Comparison of ENCODE assay signal across 21 cellular contexts in genomic region chr3:141146979-141147470, GRCh38.
"Had no signal": no experiment of that assay in that cellular context is flagged by ENCODE, and none has a peak within 500 bp of the region (broad histone marks: within the 10 kb centered on the region; RNA-seq: fewer than 3 reads in every experiment).

No MANE protein-coding gene starts in this region.

- H3K27ac Mint-ChIP-seq: effector memory CD8-positive, alpha-beta T cell; memory B cell; natural killer cell; stimulated activated memory B cell treated with anti-CD40 and anti-IgM and Interleukin-4, amounts not matched to agents 10 μg/mL and 1 μg/mL and 100 μg/mL, for 72 hours had no signal

- H3K4me1 ChIP-seq: gastrocnemius medialis, lower lobe of right lung, prostate gland, sigmoid colon, testis, tibial artery, upper lobe of left lung had no signal

- DNase-seq: dermis blood vessel endothelial cell; effector memory CD8-positive, alpha-beta T cell; foreskin fibroblast; gastrocnemius medialis; head of caudate nucleus; left ventricle myocardium superior; lower lobe of right lung; natural killer cell; sigmoid colon; stimulated activated CD4-positive, alpha-beta T cell treated with anti-CD3 and anti-CD28 coated beads, Interleukin-2, amount 100 ng/mL, for 24 hours; stimulated activated CD4-positive, alpha-beta T cell treated with anti-CD3 and anti-CD28 coated beads, Interleukin-4, amount 100 ng/mL, for 4 hours; stimulated activated naive CD8-positive, alpha-beta T cell treated with anti-CD3 and anti-CD28 coated beads, Interleukin-15, Interleukin-2, amounts not matched to agents 100 U/mL and 50 U/mL, for 24 hours; substantia nigra; testis; tibial artery had no signal

- H3K9me3 ChIP-seq: gastrocnemius medialis, prostate gland, testis, tibial artery had no signal

- ATAC-seq: effector memory CD8-positive, alpha-beta T cell; gastrocnemius medialis; left ventricle myocardium superior; lower lobe of right lung; natural killer cell; stimulated activated memory B cell treated with anti-CD40 and anti-IgM and Interleukin-4, amounts not matched to agents 10 μg/mL and 1 μg/mL and 100 μg/mL, for 72 hours; stimulated activated naive CD8-positive, alpha-beta T cell treated with anti-CD3 and anti-CD28 coated beads, Interleukin-15, Interleukin-2, amounts not matched to agents 100 U/mL and 50 U/mL, for 24 hours had no signal

- H3K27ac ChIP-seq: coronary artery, gastrocnemius medialis, lower lobe of right lung, prostate gland, right atrium auricular region, sigmoid colon, testis, tibial artery, upper lobe of left lung had no signal

- H3K4me3 Mint-ChIP-seq: effector memory CD8-positive, alpha-beta T cell; memory B cell; natural killer cell; stimulated activated memory B cell treated with anti-CD40 and anti-IgM and Interleukin-4, amounts not matched to agents 10 μg/mL and 1 μg/mL and 100 μg/mL, for 72 hours had no signal

- H3K27me3 ChIP-seq: gastrocnemius medialis, right atrium auricular region, sigmoid colon, testis, tibial artery, upper lobe of left lung had no signal

- H3K36me3 ChIP-seq: gastrocnemius medialis, lower lobe of right lung, prostate gland, right atrium auricular region, sigmoid colon, tibial artery, upper lobe of left lung had no signal

- H3K4me1 Mint-ChIP-seq: memory B cell; natural killer cell; stimulated activated memory B cell treated with anti-CD40 and anti-IgM and Interleukin-4, amounts not matched to agents 10 μg/mL and 1 μg/mL and 100 μg/mL, for 72 hours had no signal

- H3K4me3 ChIP-seq: coronary artery, gastrocnemius medialis, lower lobe of right lung, prostate gland, right atrium auricular region, sigmoid colon, testis, tibial artery, upper lobe of left lung had no signal
